7 cellular contexts compared by ENCODE assay signal in genomic region chr17:3724373-3725077, GRCh38. TPM values are rescaled to one million over a fixed set of nuclear protein-coding genes. Genes with fewer than 3 reads are reported as not detected.
DNase-seq lines count a peak whose midpoint lies in the region; ATAC-seq, FAIRE-seq and TF ChIP-seq lines count a peak whose summit lies in the region.

No MANE protein-coding gene starts in this region.

- H3K36me3 ChIP-seq in SJSA1 (peaks cover 72% of the 10 kb centered on the region), small intestine (ENCODE audit: control insufficient read depth in 2 of 2, insufficient read depth in 2 of 2, low read length in 2 of 2) (no peaks in the 10 kb centered on the region)

- H3K27ac ChIP-seq in SJSA1: peak overlapping the region; percentile 81
- no peak overlapping the region for H3K27ac ChIP-seq in small intestine (ENCODE audit: low read depth in 1 of 2, low read length in 1 of 2)

- H3K4me1 ChIP-seq in SJSA1 (replicated peaks) (peaks cover 32% of the 10 kb centered on the region), small intestine (ENCODE audit: control insufficient read depth in 2 of 2, insufficient read depth in 1 of 2, low read depth in 1 of 2, low read length in 1 of 2) (peaks cover 0 to 9% of the 10 kb centered on the region in 2 donors)

- no peak for FAIRE-seq in small intestine (lab: Jason Lieb, UNC)

- H3K27me3 ChIP-seq in SJSA1 (replicated peaks) (no peaks in the 10 kb centered on the region), small intestine (ENCODE audit: control insufficient read depth in 2 of 2, insufficient read depth in 2 of 2, low read length in 2 of 2) (no peaks in the 10 kb centered on the region)

- H3K9me3 ChIP-seq in SJSA1 (replicated peaks) (no peaks in the 10 kb centered on the region), small intestine (ENCODE audit: control insufficient read depth, low read depth) (no peaks in the 10 kb centered on the region)

- WGBS in small intestine, 3 donors: 17 to 21% (median 20%) methylated on average over 20 to 27 of the region's 27 CpGs

- ATAC-seq in GM21717 (IDR thresholded peaks at IDR 0.05; ENCODE audit: unreplicated experiment): peak; percentile 8

- TF ChIP-seq CTCF in foreskin fibroblast (IDR thresholded peaks at IDR 0.05; ENCODE audit: low read depth, low read length): no peak

- DNase-seq in SJSA1 (ENCODE audit: low read depth in 1 of 2, low spot score in 2 of 2) (peak; percentile 15 to 51), foreskin fibroblast (peak in 1 of 2 donors; percentile 21), small intestine (no peak), NAMALWA (ENCODE audit: low spot score) (no peak), medulla oblongata (ENCODE audit: extremely low spot score) (no peak)
- no peak for DNase-seq in activated effector memory CD4-positive, alpha-beta T cell treated with Interleukin-2 at 50 U/mL for 16 hours

- H3K4me3 ChIP-seq in SJSA1: peak overlapping the region; percentile 99
- peak overlapping the region; percentile 78 to 90 for H3K4me3 ChIP-seq in foreskin fibroblast (ENCODE audit: low read depth in 1 of 2, low read length in 2 of 2)
- peak overlapping the region; percentile 66 to 72 for H3K4me3 ChIP-seq in small intestine (ENCODE audit: low read depth in 1 of 2, low read length in 2 of 2)

RNA-seq across cellular contexts. Expression of gene HASPIN, which starts 0.8 kb away (rescaled TPM):
- 5.8 and 16.2 TPM in 2 replicates for total RNA-seq in SJSA1 (2014; rRNA removed; shearing (Covaris generic))
- polyA plus RNA-seq in small intestine: 1 to 10 TPM in 1 of 3 donors, not detected in 2; 3.6 TPM

RNA-seq across cellular contexts. Expression of gene P2RX5, which starts 28.6 kb away (rescaled TPM):
- not detected in 2 replicates for total RNA-seq in SJSA1 (2014; rRNA removed; shearing (Covaris generic))
- polyA plus RNA-seq in small intestine: 1 to 10 TPM in 2 of 3 donors, under 1 TPM in 1; 0.67 to 5.6 (median 3.0) TPM

RNA-seq across cellular contexts. Expression of gene EMC6, which starts 55.9 kb away (rescaled TPM):
- 21.5 and 34.3 TPM in 2 replicates for total RNA-seq in SJSA1 (2014; rRNA removed; shearing (Covaris generic))
- 10 to 100 TPM; 62.2 to 85.4 (median 81.7) TPM for polyA plus RNA-seq in small intestine

RNA-seq across cellular contexts. Expression of gene TAX1BP3, which starts 56.1 kb away (rescaled TPM):
- total RNA-seq in SJSA1 (2014; rRNA removed; shearing (Covaris generic)): 230 and 293 TPM in 2 replicates
- 100 to 1,000 TPM; 102 to 442 (median 356) TPM for polyA plus RNA-seq in small intestine

Comparison
In these comparisons a context has a peak if more than half of its experiments do, and no peak if none do; other contexts are left out.
1. DNase-seq: peak in SJSA1 (2 of 2); none in small intestine (single experiment), activated effector memory CD4-positive, alpha-beta T cell treated with Interleukin-2 at 50 U/mL for 16 hours (single experiment), NAMALWA (single experiment) and medulla oblongata (single experiment).
2. Peak in every context shown above with its lines, with median percentiles within 50 percentile points of each other: H3K4me3 ChIP-seq.